ENCODE assay signal across 22 cellular contexts in the genomic region with DNA sequence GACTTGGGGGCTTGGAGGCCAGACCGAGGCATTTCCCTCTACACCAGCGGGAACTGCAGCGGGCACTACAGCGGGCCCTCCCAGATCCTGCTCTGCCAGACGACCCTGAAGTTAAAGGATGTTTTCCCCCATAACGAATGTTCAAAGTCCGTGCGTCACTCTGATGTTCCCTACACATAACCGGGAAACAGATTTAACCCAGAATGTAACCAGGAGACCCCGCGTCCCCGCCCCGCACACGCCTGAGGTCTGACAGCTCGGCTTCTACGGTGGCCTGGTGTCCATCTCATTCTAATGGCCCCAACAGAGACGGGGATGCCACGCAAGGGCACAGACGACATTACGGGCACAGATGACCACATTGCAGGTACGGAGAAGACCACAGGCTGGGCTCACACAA.
"Had no signal": no experiment of that assay in that cellular context is flagged by ENCODE, and none has a peak within 500 bp of the region (broad histone marks: within the 10 kb centered on the region; RNA-seq: fewer than 3 reads in every experiment).

No MANE protein-coding gene starts in this region.

- H3K36me3 ChIP-seq: ascending aorta, spleen had no signal

- DNase-seq: activated CD4-positive, alpha-beta T cell treated with anti-CD3 and anti-CD28 coated beads for 1 hour; activated effector memory CD4-positive, alpha-beta T cell treated with anti-CD3 and anti-CD28 coated beads, Interleukin-2, amount 50 U/mL, for 16 hours; cortex of kidney; hippocampal formation; left colon; naive B cell; occipital lobe; right cardiac atrium; spleen; stimulated activated naive CD4-positive, alpha-beta T cell treated with Interleukin-2 at 50 U/mL for 16 hours; T-helper 2 cell; testis; trophoblast cell had no signal

- H3K9me3 Mint-ChIP-seq: activated CD4-positive, alpha-beta memory T cell treated with anti-CD3 and anti-CD28 coated beads, Interleukin-2, amount 10 ng/mL, durations not matched to agents 7 days and 5 days; activated CD4-positive, alpha-beta T cell treated with anti-CD3 and anti-CD28 coated beads, Interleukin-2, amount 10 ng/mL, durations not matched to agents 7 days and 5 days; activated naive CD4-positive, alpha-beta T cell treated with anti-CD3 and anti-CD28 coated beads for 36 hours; activated naive CD8-positive, alpha-beta T cell treated with anti-CD3 and anti-CD28 coated beads for 36 hours; effector memory CD8-positive, alpha-beta T cell; mesothelial cell of epicardium; naive B cell had no signal

- H3K27ac ChIP-seq: ascending aorta, spleen, testis had no signal

- H3K27me3 Mint-ChIP-seq: activated CD4-positive, alpha-beta T cell treated with anti-CD3 and anti-CD28 coated beads, Interleukin-2, amount 10 ng/mL, durations not matched to agents 7 days and 5 days; activated naive CD8-positive, alpha-beta T cell treated with anti-CD3 and anti-CD28 coated beads for 36 hours; effector memory CD8-positive, alpha-beta T cell had no signal

- H3K27me3 ChIP-seq: ascending aorta, spleen, testis had no signal

- H3K27ac Mint-ChIP-seq: activated CD4-positive, alpha-beta memory T cell treated with anti-CD3 and anti-CD28 coated beads, Interleukin-2, amount 10 ng/mL, durations not matched to agents 7 days and 5 days; activated CD4-positive, alpha-beta T cell treated with anti-CD3 and anti-CD28 coated beads, Interleukin-2, amount 10 ng/mL, durations not matched to agents 7 days and 5 days; activated naive CD4-positive, alpha-beta T cell treated with anti-CD3 and anti-CD28 coated beads for 36 hours; activated naive CD8-positive, alpha-beta T cell treated with anti-CD3 and anti-CD28 coated beads for 36 hours; effector memory CD8-positive, alpha-beta T cell; naive B cell had no signal

- ATAC-seq: left colon had no signal

- H3K36me3 Mint-ChIP-seq: activated naive CD8-positive, alpha-beta T cell treated with anti-CD3 and anti-CD28 coated beads for 36 hours; mesothelial cell of epicardium; naive B cell had no signal

- H3K4me3 ChIP-seq: spleen, testis had no signal

- H3K4me3 Mint-ChIP-seq: activated CD4-positive, alpha-beta memory T cell treated with anti-CD3 and anti-CD28 coated beads, Interleukin-2, amount 10 ng/mL, durations not matched to agents 7 days and 5 days; activated CD4-positive, alpha-beta T cell treated with anti-CD3 and anti-CD28 coated beads, Interleukin-2, amount 10 ng/mL, durations not matched to agents 7 days and 5 days; activated naive CD4-positive, alpha-beta T cell treated with anti-CD3 and anti-CD28 coated beads for 36 hours; activated naive CD8-positive, alpha-beta T cell treated with anti-CD3 and anti-CD28 coated beads for 36 hours; effector memory CD8-positive, alpha-beta T cell; mesothelial cell of epicardium; naive B cell had no signal

- FAIRE-seq: keratinocyte, urothelium cell line had no signal

- H3K9me3 ChIP-seq: ascending aorta, spleen, testis had no signal
